ENCODE assay signal across 37 cellular contexts in the genomic region with DNA sequence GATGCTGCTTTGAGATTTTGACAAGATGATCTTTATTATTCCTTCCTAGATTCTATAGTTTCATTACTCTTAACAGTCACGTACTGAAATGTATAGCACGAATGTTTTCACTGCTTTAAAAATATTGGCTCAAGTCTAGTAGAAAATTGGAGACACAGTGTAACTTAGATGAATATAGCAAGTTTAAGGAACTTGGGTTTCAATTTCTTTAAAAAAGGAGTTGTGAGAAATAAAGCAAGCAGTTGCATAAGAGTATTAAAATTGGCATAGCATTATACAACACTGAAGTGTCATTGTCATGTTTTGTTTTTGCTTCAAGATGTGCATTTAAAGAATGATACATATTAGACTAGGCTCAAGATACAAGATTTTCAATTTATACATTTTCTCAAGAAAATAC.
"Had no signal": no experiment of that assay in that cellular context is flagged by ENCODE, and none has a peak within 500 bp of the region (broad histone marks: within the 10 kb centered on the region; RNA-seq: fewer than 3 reads in every experiment).

No MANE protein-coding gene starts in this region.

- H3K4me1 Mint-ChIP-seq: activated CD4-positive, alpha-beta memory T cell treated with anti-CD3 and anti-CD28 coated beads, Interleukin-2, amount 10 ng/mL, durations not matched to agents 7 days and 5 days; activated CD4-positive, alpha-beta T cell treated with anti-CD3 and anti-CD28 coated beads for 36 hours; activated CD4-positive, alpha-beta T cell treated with anti-CD3 and anti-CD28 coated beads, Interleukin-2, amount 10 ng/mL, durations not matched to agents 7 days and 5 days; activated CD8-positive, alpha-beta memory T cell treated with anti-CD3 and anti-CD28 coated beads, Interleukin-2, amount 10 ng/mL, durations not matched to agents 7 days and 5 days; activated naive CD8-positive, alpha-beta T cell treated with anti-CD3 and anti-CD28 coated beads for 36 hours had no signal

- H3K27ac Mint-ChIP-seq: activated CD4-positive, alpha-beta memory T cell treated with anti-CD3 and anti-CD28 coated beads, Interleukin-2, amount 10 ng/mL, durations not matched to agents 7 days and 5 days; activated CD4-positive, alpha-beta T cell treated with anti-CD3 and anti-CD28 coated beads for 36 hours; activated CD4-positive, alpha-beta T cell treated with anti-CD3 and anti-CD28 coated beads, Interleukin-2, amount 10 ng/mL, durations not matched to agents 7 days and 5 days; activated CD8-positive, alpha-beta memory T cell treated with anti-CD3 and anti-CD28 coated beads, Interleukin-2, amount 10 ng/mL, durations not matched to agents 7 days and 5 days; activated CD8-positive, alpha-beta T cell treated with anti-CD3 and anti-CD28 coated beads, Interleukin-2, amount 10 ng/mL, durations not matched to agents 7 days and 5 days; activated naive CD4-positive, alpha-beta T cell treated with anti-CD3 and anti-CD28 coated beads for 36 hours; activated naive CD4-positive, alpha-beta T cell treated with anti-CD3 and anti-CD28 coated beads, Interleukin-2, amount 50 U/mL, for 72 hours; activated naive CD8-positive, alpha-beta T cell treated with anti-CD3 and anti-CD28 coated beads for 36 hours; activated T-cell treated with anti-CD3 and anti-CD28 coated beads, Interleukin-2, amount 50 U/mL, for 24 hours; T-helper 1 cell treated with Interleukin-12 subunit alpha and Interleukin-12 subunit beta and Interleukin-4 antibody, amounts not matched to agents 30 μg/mL and 1 μg/mL, for 36 hours; T-helper 2 cell treated with Interferon-gamma antibody and Interleukin-4, amounts not matched to agents 5 μg/mL and 100 μg/mL, for 36 hours; WTC11 had no signal

- H3K4me3 Mint-ChIP-seq: activated CD4-positive, alpha-beta memory T cell treated with anti-CD3 and anti-CD28 coated beads, Interleukin-2, amount 10 ng/mL, durations not matched to agents 7 days and 5 days; activated CD4-positive, alpha-beta T cell treated with anti-CD3 and anti-CD28 coated beads for 36 hours; activated CD4-positive, alpha-beta T cell treated with anti-CD3 and anti-CD28 coated beads, Interleukin-2, amount 10 ng/mL, durations not matched to agents 7 days and 5 days; activated CD8-positive, alpha-beta memory T cell treated with anti-CD3 and anti-CD28 coated beads, Interleukin-2, amount 10 ng/mL, durations not matched to agents 7 days and 5 days; activated CD8-positive, alpha-beta T cell treated with anti-CD3 and anti-CD28 coated beads, Interleukin-2, amount 10 ng/mL, durations not matched to agents 7 days and 5 days; activated naive CD4-positive, alpha-beta T cell treated with anti-CD3 and anti-CD28 coated beads for 36 hours; activated naive CD8-positive, alpha-beta T cell treated with anti-CD3 and anti-CD28 coated beads for 36 hours; activated T-cell treated with anti-CD3 and anti-CD28 coated beads, Interleukin-2, amount 50 U/mL, for 24 hours; T-helper 1 cell treated with Interleukin-12 subunit alpha and Interleukin-12 subunit beta and Interleukin-4 antibody, amounts not matched to agents 30 μg/mL and 1 μg/mL, for 36 hours; T-helper 2 cell treated with Interferon-gamma antibody and Interleukin-4, amounts not matched to agents 5 μg/mL and 100 μg/mL, for 36 hours; WTC11 had no signal

- H3K36me3 ChIP-seq: adrenal gland, ascending aorta, brain microvascular endothelial cell, breast epithelium, WERI-Rb-1 had no signal

- H3K27me3 Mint-ChIP-seq: activated CD4-positive, alpha-beta memory T cell treated with anti-CD3 and anti-CD28 coated beads, Interleukin-2, amount 10 ng/mL, durations not matched to agents 7 days and 5 days; activated CD4-positive, alpha-beta T cell treated with anti-CD3 and anti-CD28 coated beads for 36 hours; activated CD4-positive, alpha-beta T cell treated with anti-CD3 and anti-CD28 coated beads, Interleukin-2, amount 10 ng/mL, durations not matched to agents 7 days and 5 days; activated CD8-positive, alpha-beta memory T cell treated with anti-CD3 and anti-CD28 coated beads, Interleukin-2, amount 10 ng/mL, durations not matched to agents 7 days and 5 days; activated naive CD8-positive, alpha-beta T cell treated with anti-CD3 and anti-CD28 coated beads for 36 hours; activated T-cell treated with anti-CD3 and anti-CD28 coated beads, Interleukin-2, amount 50 U/mL, for 24 hours had no signal

- DNase-seq: activated CD4-positive, alpha-beta memory T cell treated with anti-CD3 and anti-CD28 coated beads, Interleukin-2, amount 10 ng/mL, durations not matched to agents 7 days and 5 days; activated CD4-positive, alpha-beta T cell treated with anti-CD3 and anti-CD28 coated beads for 1 hour; activated CD4-positive, alpha-beta T cell treated with anti-CD3 and anti-CD28 coated beads for 36 hours; activated CD4-positive, alpha-beta T cell treated with anti-CD3 and anti-CD28 coated beads for 48 hours; activated CD4-positive, alpha-beta T cell treated with anti-CD3 and anti-CD28 coated beads, Interleukin-2, amount 10 ng/mL, durations not matched to agents 7 days and 5 days; activated CD4-positive, alpha-beta T cell treated with anti-CD3 and anti-CD28 coated beads, Interleukin-2, amount 50 U/mL, for 48 hours; activated CD4-positive, CD25-positive, alpha-beta regulatory T cell; activated CD8-positive, alpha-beta memory T cell treated with anti-CD3 and anti-CD28 coated beads for 24 hours; activated CD8-positive, alpha-beta memory T cell treated with anti-CD3 and anti-CD28 coated beads, Interleukin-2, amount 10 ng/mL, durations not matched to agents 7 days and 5 days; activated CD8-positive, alpha-beta memory T cell treated with anti-CD3 and anti-CD28 coated beads, Interleukin-2, amount 50 U/mL, for 48 hours; activated CD8-positive, alpha-beta T cell treated with anti-CD3 and anti-CD28 coated beads, Interleukin-2, amount 10 ng/mL, durations not matched to agents 7 days and 5 days; activated effector memory CD4-positive, alpha-beta T cell treated with anti-CD3 and anti-CD28 coated beads, Interleukin-2, amount 50 U/mL, for 16 hours; activated gamma-delta T cell treated with Interleukin-2 at 50 U/mL for 16 hours; activated naive CD4-positive, alpha-beta T cell; activated naive CD4-positive, alpha-beta T cell treated with anti-CD3 and anti-CD28 coated beads for 36 hours; activated naive CD4-positive, alpha-beta T cell treated with anti-CD3 and anti-CD28 coated beads, Interleukin-2, amount 50 U/mL, for 16 hours; activated naive CD8-positive, alpha-beta T cell treated with anti-CD3 and anti-CD28 coated beads for 36 hours; activated T-cell treated with anti-CD3 and anti-CD28 coated beads, Interleukin-2, amount 50 U/mL, for 24 hours; activated T-cell treated with anti-CD3 and anti-CD28 coated beads, Interleukin-2, amount 50 U/mL, for 48 hours; adrenal gland; amygdala; anterior cingulate cortex; body of pancreas; brain microvascular endothelial cell; central memory CD4-positive, alpha-beta T cell; SW 1271; T-helper 1 cell; T-helper 2 cell; T-helper 9 cell; WERI-Rb-1 had no signal

- H3K36me3 Mint-ChIP-seq: activated CD8-positive, alpha-beta memory T cell treated with anti-CD3 and anti-CD28 coated beads, Interleukin-2, amount 10 ng/mL, durations not matched to agents 7 days and 5 days; activated naive CD8-positive, alpha-beta T cell treated with anti-CD3 and anti-CD28 coated beads for 36 hours had no signal

- H3K4me1 ChIP-seq: adrenal gland, ascending aorta, body of pancreas, breast epithelium had no signal

- ATAC-seq: activated CD4-positive, alpha-beta T cell treated with anti-CD3 and anti-CD28 coated beads for 36 hours; activated CD4-positive, CD25-positive, alpha-beta regulatory T cell treated with anti-CD3 and anti-CD28 coated beads, Interleukin-2, amount 50 U/mL, for 24 hours; activated CD8-positive, alpha-beta memory T cell treated with anti-CD3 and anti-CD28 coated beads, Interleukin-2, amount 10 ng/mL, durations not matched to agents 7 days and 5 days; activated CD8-positive, alpha-beta T cell treated with anti-CD3 and anti-CD28 coated beads, Interleukin-2, amount 10 ng/mL, durations not matched to agents 7 days and 5 days; activated naive CD4-positive, alpha-beta T cell treated with anti-CD3 and anti-CD28 coated beads, Interleukin-2, amount 50 U/mL, for 72 hours; body of pancreas; WTC11 had no signal

- H3K27ac ChIP-seq: adrenal gland, ascending aorta, body of pancreas, brain microvascular endothelial cell, breast epithelium, WERI-Rb-1 had no signal

- H3K9me3 ChIP-seq: adrenal gland, ascending aorta, body of pancreas had no signal

- H3K4me3 ChIP-seq: adrenal gland, ascending aorta, body of pancreas, breast epithelium had no signal

- H3K27me3 ChIP-seq: adrenal gland, ascending aorta, body of pancreas, brain microvascular endothelial cell, breast epithelium had no signal
